Comparison of ENCODE assay signal across 1 cellular context in the genomic region with DNA sequence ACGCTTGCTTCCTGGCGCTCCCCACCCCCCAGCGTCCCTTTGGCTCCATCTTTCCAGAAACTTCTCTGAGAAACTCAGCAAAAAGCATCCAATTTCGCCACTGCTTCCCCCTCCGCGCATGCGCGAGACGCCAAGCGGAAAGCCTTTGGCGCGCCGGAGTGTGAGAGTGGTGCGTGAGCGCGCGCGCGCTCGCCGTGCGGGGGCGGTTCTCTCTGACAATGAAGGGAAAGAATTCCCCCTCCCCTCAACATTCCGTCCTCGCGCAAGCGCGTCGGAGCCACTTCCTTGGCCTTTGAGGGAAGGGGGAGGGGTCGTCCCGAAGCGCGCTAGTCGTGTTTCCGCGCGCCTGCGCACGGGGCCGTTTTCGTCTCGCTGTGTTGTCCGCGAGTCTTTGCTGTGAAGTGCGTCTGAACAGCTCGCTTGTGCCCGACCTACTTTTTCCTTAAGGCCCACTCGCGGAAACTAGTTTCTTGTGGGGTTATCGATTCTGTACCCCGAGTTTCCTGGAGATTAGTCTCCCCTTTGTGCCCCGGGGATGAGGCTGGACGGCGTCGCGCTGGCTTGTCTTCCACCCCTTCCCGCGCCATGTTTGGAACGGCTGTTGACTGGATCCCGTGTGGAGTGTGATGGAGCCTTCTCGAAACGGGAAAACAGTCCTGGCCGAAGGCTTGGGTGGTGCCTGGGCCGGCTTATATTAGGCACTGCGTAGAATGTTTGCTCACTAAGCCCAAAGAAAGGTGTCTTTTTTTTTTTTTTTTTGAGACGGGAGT.
TF ChIP-seq lines count a peak whose summit lies in the region.

No MANE protein-coding gene starts in this region.

TF ChIP-seq in HepG2, 621 proteins besides CTCF, POLR2A, EP300 and RAD21 (continued from another document and continues in another):
- TF ChIP-seq, protein P1, sequence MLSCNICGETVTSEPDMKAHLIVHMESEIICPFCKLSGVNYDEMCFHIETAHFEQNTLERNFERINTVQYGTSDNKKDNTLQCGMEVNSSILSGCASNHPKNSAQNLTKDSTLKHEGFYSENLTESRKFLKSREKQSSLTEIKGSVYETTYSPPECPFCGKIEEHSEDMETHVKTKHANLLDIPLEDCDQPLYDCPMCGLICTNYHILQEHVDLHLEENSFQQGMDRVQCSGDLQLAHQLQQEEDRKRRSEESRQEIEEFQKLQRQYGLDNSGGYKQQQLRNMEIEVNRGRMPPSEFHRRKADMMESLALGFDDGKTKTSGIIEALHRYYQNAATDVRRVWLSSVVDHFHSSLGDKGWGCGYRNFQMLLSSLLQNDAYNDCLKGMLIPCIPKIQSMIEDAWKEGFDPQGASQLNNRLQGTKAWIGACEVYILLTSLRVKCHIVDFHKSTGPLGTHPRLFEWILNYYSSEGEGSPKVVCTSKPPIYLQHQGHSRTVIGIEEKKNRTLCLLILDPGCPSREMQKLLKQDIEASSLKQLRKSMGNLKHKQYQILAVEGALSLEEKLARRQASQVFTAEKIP (CRISPR knock-in tag; IDR thresholded peaks at IDR 0.05; ENCODE audit: borderline replicate concordance), result no peak
- TF ChIP-seq ZNF30 (CRISPR knock-in tag; IDR thresholded peaks at IDR 0.05), result no peak
- TF ChIP-seq ZNF703 (CRISPR knock-in tag; IDR thresholded peaks at IDR 0.05; ENCODE audit: borderline replicate concordance), result no peak
- TF ChIP-seq, protein P2, sequence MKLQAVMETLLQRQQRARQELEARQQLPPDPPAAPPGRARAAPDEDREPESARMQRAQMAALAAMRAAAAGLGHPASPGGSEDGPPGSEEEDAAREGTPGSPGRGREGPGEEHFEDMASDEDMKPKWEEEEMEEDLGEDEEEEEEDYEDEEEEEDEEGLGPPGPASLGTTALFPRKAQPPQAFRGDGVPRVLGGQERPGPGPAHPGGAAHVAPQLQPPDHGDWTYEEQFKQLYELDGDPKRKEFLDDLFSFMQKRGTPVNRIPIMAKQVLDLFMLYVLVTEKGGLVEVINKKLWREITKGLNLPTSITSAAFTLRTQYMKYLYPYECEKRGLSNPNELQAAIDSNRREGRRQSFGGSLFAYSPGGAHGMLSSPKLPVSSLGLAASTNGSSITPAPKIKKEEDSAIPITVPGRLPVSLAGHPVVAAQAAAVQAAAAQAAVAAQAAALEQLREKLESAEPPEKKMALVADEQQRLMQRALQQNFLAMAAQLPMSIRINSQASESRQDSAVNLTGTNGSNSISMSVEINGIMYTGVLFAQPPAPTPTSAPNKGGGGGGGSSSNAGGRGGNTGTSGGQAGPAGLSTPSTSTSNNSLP (IDR thresholded peaks at IDR 0.05; ENCODE audit: low read depth, low read length), result no peak
- peak; percentile 36; the same call in 1 of the 2 replicates for TF ChIP-seq CREM (IDR thresholded peaks at IDR 0.05)
- TF ChIP-seq CREM (CRISPR knock-in tag; IDR thresholded peaks at IDR 0.05), result no peak
- TF ChIP-seq KLF15 (CRISPR knock-in tag; IDR thresholded peaks at IDR 0.05; ENCODE audit: borderline replicate concordance), result no peak
- peak; percentile 67 for TF ChIP-seq NCOA2 (CRISPR knock-in tag; IDR thresholded peaks at IDR 0.05)
- TF ChIP-seq SYNCRIP (IDR thresholded peaks at IDR 0.05; ENCODE audit: insufficient read depth, low read depth, low read length), result no peak
- no peak for TF ChIP-seq MLXIP (CRISPR knock-in tag; IDR thresholded peaks at IDR 0.05; ENCODE audit: borderline replicate concordance)
- no peak; the same call in 1 of the 2 replicates for TF ChIP-seq CENPT (CRISPR knock-in tag; IDR thresholded peaks at IDR 0.05; ENCODE audit: low read depth)
- TF ChIP-seq, protein P3, sequence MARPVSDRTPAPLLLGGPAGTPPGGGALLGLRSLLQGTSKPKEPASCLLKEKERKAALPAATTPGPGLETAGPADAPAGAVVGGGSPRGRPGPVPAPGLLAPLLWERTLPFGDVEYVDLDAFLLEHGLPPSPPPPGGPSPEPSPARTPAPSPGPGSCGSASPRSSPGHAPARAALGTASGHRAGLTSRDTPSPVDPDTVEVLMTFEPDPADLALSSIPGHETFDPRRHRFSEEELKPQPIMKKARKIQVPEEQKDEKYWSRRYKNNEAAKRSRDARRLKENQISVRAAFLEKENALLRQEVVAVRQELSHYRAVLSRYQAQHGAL (CRISPR knock-in tag; IDR thresholded peaks at IDR 0.05; ENCODE audit: not compliant biosample characterization), result peak; percentile 34
- TF ChIP-seq THYN1 (CRISPR knock-in tag; IDR thresholded peaks at IDR 0.05; ENCODE audit: borderline replicate concordance, low read depth), result no peak
- no peak for TF ChIP-seq ZNF782 (CRISPR knock-in tag; IDR thresholded peaks at IDR 0.05; ENCODE audit: borderline replicate concordance)
- TF ChIP-seq MYNN (CRISPR knock-in tag; IDR thresholded peaks at IDR 0.05; ENCODE audit: low read depth), result no peak
- no peak for TF ChIP-seq ZNF24 (IDR thresholded peaks at IDR 0.05)
- TF ChIP-seq, protein P4, sequence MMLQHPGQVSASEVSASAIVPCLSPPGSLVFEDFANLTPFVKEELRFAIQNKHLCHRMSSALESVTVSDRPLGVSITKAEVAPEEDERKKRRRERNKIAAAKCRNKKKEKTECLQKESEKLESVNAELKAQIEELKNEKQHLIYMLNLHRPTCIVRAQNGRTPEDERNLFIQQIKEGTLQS (CRISPR knock-in tag; IDR thresholded peaks at IDR 0.05), result peak; percentile 11
- no peak for TF ChIP-seq ZBTB37 (CRISPR knock-in tag; IDR thresholded peaks at IDR 0.05)
- TF ChIP-seq ZSCAN31 (CRISPR knock-in tag; IDR thresholded peaks at IDR 0.05; ENCODE audit: low read depth), result no peak
- peak; percentile 24; the same call in 1 of the 2 replicates for TF ChIP-seq DNMT3B (CRISPR knock-in tag; conservative IDR thresholded peaks at IDR 0.05)
- peak; percentile 63 for TF ChIP-seq ZHX1 (CRISPR knock-in tag; IDR thresholded peaks at IDR 0.05; ENCODE audit: low read depth)
- TF ChIP-seq KAT2B (IDR thresholded peaks at IDR 0.05; ENCODE audit: borderline replicate concordance, low read depth, low read length), result 0 out of 2 replicates have a peak, but pooled peaks have one; percentile 19
- TF ChIP-seq ZNF326 (CRISPR knock-in tag; IDR thresholded peaks at IDR 0.05; ENCODE audit: borderline replicate concordance), result no peak
- TF ChIP-seq LRRFIP1 (CRISPR knock-in tag; conservative IDR thresholded peaks at IDR 0.05), result no peak
- TF ChIP-seq PREB (CRISPR knock-in tag; IDR thresholded peaks at IDR 0.05), result no peak; the same call in 1 of the 2 replicates
- TF ChIP-seq SIX4 (CRISPR knock-in tag; IDR thresholded peaks at IDR 0.05), result peak; percentile 59
- TF ChIP-seq, protein P5, sequence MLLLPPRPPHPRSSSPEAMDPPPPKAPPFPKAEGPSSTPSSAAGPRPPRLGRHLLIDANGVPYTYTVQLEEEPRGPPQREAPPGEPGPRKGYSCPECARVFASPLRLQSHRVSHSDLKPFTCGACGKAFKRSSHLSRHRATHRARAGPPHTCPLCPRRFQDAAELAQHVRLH (CRISPR knock-in tag; IDR thresholded peaks at IDR 0.05; ENCODE audit: borderline replicate concordance, low read depth), result peak; percentile 58; the same call in 1 of the 2 replicates
- no peak for TF ChIP-seq ZNF253 (CRISPR knock-in tag; IDR thresholded peaks at IDR 0.05; ENCODE audit: borderline replicate concordance)
- TF ChIP-seq MAFF (IDR thresholded peaks at IDR 0.05; ENCODE audit: low read depth, low read length), result peak; percentile 32; the same call in 1 of the 2 replicates
- TF ChIP-seq ZBTB43 (CRISPR knock-in tag; conservative IDR thresholded peaks at IDR 0.05), result 0 out of 2 replicates have a peak, but pooled peaks have one; percentile 34
- TF ChIP-seq AHR (CRISPR knock-in tag; IDR thresholded peaks at IDR 0.05), result 0 out of 2 replicates have a peak, but pooled peaks have one; percentile 84
- no peak; the same call in 1 of the 2 replicates for TF ChIP-seq ZNF44 (CRISPR knock-in tag; IDR thresholded peaks at IDR 0.05)
- TF ChIP-seq ZNF549 (CRISPR knock-in tag; IDR thresholded peaks at IDR 0.05), result no peak
- peak; percentile 80; the same call in 1 of the 2 replicates for TF ChIP-seq AKAP8 (CRISPR knock-in tag; IDR thresholded peaks at IDR 0.05)
- no peak for TF ChIP-seq U2AF1 (optimal IDR thresholded peaks at IDR 0.05; ENCODE audit: low read depth, low read length)
- TF ChIP-seq RFXANK (CRISPR knock-in tag; IDR thresholded peaks at IDR 0.05), result no peak
- TF ChIP-seq ZNF644 (CRISPR knock-in tag; IDR thresholded peaks at IDR 0.05; ENCODE audit: low read depth), result no peak
- no peak for TF ChIP-seq ZNF7 (CRISPR knock-in tag; IDR thresholded peaks at IDR 0.05)
